ENCODE assay signal across 7 cellular contexts in genomic region chr13:30421093-30422055, GRCh38. TPM values are rescaled to one million over a fixed set of nuclear protein-coding genes. Genes with fewer than 3 reads are reported as not detected.
DNase-seq lines count a peak whose midpoint lies in the region; ATAC-seq, FAIRE-seq and TF ChIP-seq lines count a peak whose summit lies in the region.

No MANE protein-coding gene starts in this region.

- intact Hi-C loops in stomach (cut with DNase I; ENCODE audit: low total_unique reads) = no loop called here

- peak overlapping the region; percentile 88 to 97 (median 91) for H3K27ac ChIP-seq in stomach

- WGBS in stomach, 5 donors = 6 to 8% (median 7%) methylated on average over 29 to 52 of the region's 53 CpGs

- H3K36me3 ChIP-seq in stomach = no peaks in the 10 kb centered on the region

- H3K4me3 ChIP-seq in mononuclear cell (ENCODE audit: low read length) (peak overlapping the region; percentile 48), stomach (peak overlapping the region; percentile 53 to 65 (median 56))

- H3K9me3 Mint-ChIP-seq in activated T-cell treated with anti-CD3 and anti-CD28 coated beads, Interleukin-2, amount 50 U/mL, for 4 hours = no peaks in the 10 kb centered on the region

- no peak for TF ChIP-seq CTCF in stomach (IDR thresholded peaks at IDR 0.05)

- ATAC-seq in HG02885 (IDR thresholded peaks at IDR 0.05; ENCODE audit: poor library complexity, unreplicated experiment) (peak; percentile 51), esophagus mucosa (peak; percentile 74)
- peak; percentile 44 to 48 for ATAC-seq in activated T-cell treated with anti-CD3 and anti-CD28 coated beads, Interleukin-2, amount 50 U/mL, for 4 hours

- DNase-seq in GM12891 (ENCODE audit: insufficient read length, low spot score) (peak; percentile 40), NCI-H748 (lab: John Stamatoyannopoulos, UW; ENCODE audit: unreplicated experiment) (peak; percentile 90), stomach (peak; percentile 82)
- peak; percentile 31 for DNase-seq in activated T-cell treated with anti-CD3 and anti-CD28 coated beads, Interleukin-2, amount 50 U/mL, for 4 hours

- H3K27me3 Mint-ChIP-seq in activated T-cell treated with anti-CD3 and anti-CD28 coated beads, Interleukin-2, amount 50 U/mL, for 4 hours (ENCODE audit: low read depth) = no peaks in the 10 kb centered on the region

- H3K9me3 ChIP-seq in mononuclear cell (ENCODE audit: low read depth, low read length) = no peaks in the 10 kb centered on the region
- H3K9me3 ChIP-seq in stomach = no peaks in the 10 kb centered on the region

- H3K4me1 ChIP-seq in mononuclear cell (ENCODE audit: insufficient read depth, low read length) = peaks cover 20% of the 10 kb centered on the region
- H3K4me1 ChIP-seq in stomach = peaks cover 9 to 20% (median 14%) of the 10 kb centered on the region in 4 donors

- no peaks in the 10 kb centered on the region for H3K36me3 Mint-ChIP-seq in activated T-cell treated with anti-CD3 and anti-CD28 coated beads, Interleukin-2, amount 50 U/mL, for 4 hours (ENCODE audit: insufficient read depth)

- peak overlapping the region; percentile 75 for H3K4me3 Mint-ChIP-seq in activated T-cell treated with anti-CD3 and anti-CD28 coated beads, Interleukin-2, amount 50 U/mL, for 4 hours

- TF ChIP-seq POLR2A in GM12891 (IDR thresholded peaks at IDR 0.05; ENCODE audit: low read depth, low read length) (no peak), stomach (IDR thresholded peaks at IDR 0.05) (peak in 2 of 4 donors; percentile 50 to 72)

- no peak for TF ChIP-seq EP300 in stomach (IDR thresholded peaks at IDR 0.05)

- H3K27me3 ChIP-seq in mononuclear cell (ENCODE audit: insufficient read depth, low read length) (no peaks in the 10 kb centered on the region), stomach (no peaks in the 10 kb centered on the region)

- H3K4me1 Mint-ChIP-seq in activated T-cell treated with anti-CD3 and anti-CD28 coated beads, Interleukin-2, amount 50 U/mL, for 4 hours (ENCODE audit: low read depth) = peaks cover 12% of the 10 kb centered on the region

- FAIRE-seq in GM12891 (lab: Jason Lieb, UNC) = peak; percentile 91

TF ChIP-seq in GM12891, 5 proteins besides CTCF, POLR2A, EP300 and RAD21:
- TF ChIP-seq PAX5 (IDR thresholded peaks at IDR 0.05; ENCODE audit: insufficient read depth, low read length, severe bottlenecking) (no peak), POLR2AphosphoS5 (IDR thresholded peaks at IDR 0.05; ENCODE audit: low read depth, low read length) (no peak), SPI1 (IDR thresholded peaks at IDR 0.05; ENCODE audit: low read depth, low read length) (no peak), POU2F2 (IDR thresholded peaks at IDR 0.05; ENCODE audit: low read depth, low read length) (no peak), TAF1 (IDR thresholded peaks at IDR 0.05; ENCODE audit: low read depth, low read length) (no peak)

RNA-seq across cellular contexts. Expression of gene UBE2L5, which starts 0.9 kb away (rescaled TPM):
- 0.19 TPM for polyA plus RNA-seq in GM12891 (2012; ENCODE audit: low read depth, missing spikeins)
- not detected for total RNA-seq in activated T-cell treated with anti-CD3 and anti-CD28 coated beads, Interleukin-2, amount 50 U/mL, for 4 hours
- total RNA-seq in esophagus mucosa = not detected
- not detected for total RNA-seq in mononuclear cell
- not detected for total RNA-seq in stomach
- polyA plus RNA-seq in stomach = not detected

RNA-seq across cellular contexts. Expression of gene HMGB1, which starts 44.4 kb away (rescaled TPM):
- polyA plus RNA-seq in GM12891 (2012; ENCODE audit: low read depth, missing spikeins) = 428 TPM
- total RNA-seq in activated T-cell treated with anti-CD3 and anti-CD28 coated beads, Interleukin-2, amount 50 U/mL, for 4 hours = 100 to 1,000 TPM; 372 to 448 (median 435) TPM
- total RNA-seq in esophagus mucosa (271 TPM), mononuclear cell (313 TPM), stomach (100 to 1,000 TPM in 4 of 5 donors, 10 to 100 TPM in 1; 29.5 to 479 (median 322) TPM)
- polyA plus RNA-seq in stomach = 100 to 1,000 TPM; 346 to 399 (median 346) TPM

Comparison
In these comparisons a context has a peak if more than half of its experiments do, and no peak if none do; other contexts are left out.
1. Peak in every context shown above with its lines: DNase-seq, ATAC-seq, H3K4me3 ChIP-seq and H3K27ac ChIP-seq.
2. DNase-seq: peak in every context shown above with its lines; median percentile 90 in NCI-H748; 82 in stomach; 40 in GM12891; 31 in activated T-cell treated with anti-CD3 and anti-CD28 coated beads, Interleukin-2, amount 50 U/mL, for 4 hours.